ENCODE assay signal across 8 cellular contexts in the genomic region with DNA sequence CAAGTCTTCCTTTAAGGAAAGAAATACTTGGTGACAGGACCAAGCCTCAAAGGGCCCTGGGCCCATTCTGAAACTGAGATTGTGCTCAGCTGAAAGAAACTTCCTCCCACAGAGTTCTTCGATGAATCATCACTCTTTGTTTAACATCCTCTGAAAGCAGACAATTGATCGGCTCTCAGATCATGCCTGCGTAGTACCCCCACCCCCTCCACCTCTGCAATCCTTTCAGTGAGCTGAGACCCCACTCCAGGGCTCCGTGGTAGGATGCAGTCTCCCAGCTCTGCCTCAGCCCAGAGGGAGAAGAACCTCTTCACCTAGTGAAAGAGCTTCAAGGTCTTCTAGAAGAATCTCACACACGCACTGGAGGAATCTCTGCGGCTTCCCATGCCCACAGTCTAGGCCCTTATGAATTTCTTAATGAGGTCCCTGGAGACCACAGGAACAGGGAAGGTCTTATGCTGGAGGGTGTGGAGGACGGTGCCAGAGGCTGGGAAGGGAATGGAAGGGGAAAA.
A peak's percentile ranks its signal among the peaks of the same experiment; 100 is the strongest.
DNase-seq lines count a peak whose midpoint lies in the region; ATAC-seq and TF ChIP-seq lines count a peak whose summit lies in the region.

No MANE protein-coding gene starts in this region.

- ATAC-seq in HG02588 (IDR thresholded peaks at IDR 0.05; ENCODE audit: unreplicated experiment), result peak; percentile 56
- no peak for ATAC-seq in natural killer cell treated with Interleukin-12 subunit alpha and Interleukin-12 subunit beta and Interleukin-15 and Interleukin-18, amount 100 ng/mL, for 72 hours

- H3K9me3 ChIP-seq in SJSA1 (replicated peaks) (no peaks in the 10 kb centered on the region), prostate gland (no peaks in the 10 kb centered on the region)

- H3K4me3 ChIP-seq in GM12865 (ENCODE audit: low read depth, low read length) (no peak overlapping the region), SJSA1 (no peak overlapping the region), prostate gland (no peak overlapping the region)

- peaks cover 23% of the 10 kb centered on the region for H3K4me1 Mint-ChIP-seq in chondrocyte (ENCODE audit: low read depth)
- peaks cover 9 to 15% of the 10 kb centered on the region in 2 donors for H3K4me1 Mint-ChIP-seq in natural killer cell treated with Interleukin-12 subunit alpha and Interleukin-12 subunit beta and Interleukin-15 and Interleukin-18, amount 100 ng/mL, for 72 hours (ENCODE audit: low read depth in 2 of 2)

- DNase-seq in GM12865 (ENCODE audit: low read depth) (peak; percentile 57), SJSA1 (ENCODE audit: low read depth in 1 of 2, low spot score in 2 of 2) (peak; percentile 48 to 77), chondrocyte (ENCODE audit: low spot score) (no peak), glomerular visceral epithelial cell (ENCODE audit: extremely low spot score) (no peak), prostate gland (ENCODE audit: low spot score) (no peak)
- DNase-seq in stimulated activated CD4-positive, alpha-beta T cell treated with anti-CD3 and anti-CD28 coated beads, Interleukin-2, amount 100 ng/mL, for 48 hours, result peak; percentile 19 to 24
- DNase-seq in natural killer cell treated with Interleukin-12 subunit alpha and Interleukin-12 subunit beta and Interleukin-15 and Interleukin-18, amount 100 ng/mL, for 72 hours (ENCODE audit: low spot score), result no peak

- H3K27ac ChIP-seq in SJSA1 (no peak overlapping the region), prostate gland (no peak overlapping the region)

- H3K4me3 Mint-ChIP-seq in chondrocyte (ENCODE audit: unreplicated experiment), result no peak overlapping the region
- no peak overlapping the region for H3K4me3 Mint-ChIP-seq in natural killer cell treated with Interleukin-12 subunit alpha and Interleukin-12 subunit beta and Interleukin-15 and Interleukin-18, amount 100 ng/mL, for 72 hours

- no peaks in the 10 kb centered on the region for H3K9me3 Mint-ChIP-seq in chondrocyte (ENCODE audit: low read depth)
- no peaks in the 10 kb centered on the region for H3K9me3 Mint-ChIP-seq in natural killer cell treated with Interleukin-12 subunit alpha and Interleukin-12 subunit beta and Interleukin-15 and Interleukin-18, amount 100 ng/mL, for 72 hours

- peak overlapping the region; percentile 19 for H3K27ac Mint-ChIP-seq in chondrocyte (ENCODE audit: unreplicated experiment)
- H3K27ac Mint-ChIP-seq in natural killer cell treated with Interleukin-12 subunit alpha and Interleukin-12 subunit beta and Interleukin-15 and Interleukin-18, amount 100 ng/mL, for 72 hours, result no peak overlapping the region

- TF ChIP-seq CTCF in GM12865 (IDR thresholded peaks at IDR 0.05; ENCODE audit: insufficient read depth, low read depth, low read length, missing control alignments) (no peak), chondrocyte (IDR thresholded peaks at IDR 0.05) (no peak), prostate gland (IDR thresholded peaks at IDR 0.05) (no peak)

- H3K27me3 ChIP-seq in SJSA1 (replicated peaks), result peaks cover 14% of the 10 kb centered on the region
- no peaks in the 10 kb centered on the region for H3K27me3 ChIP-seq in prostate gland (replicated peaks; ENCODE audit: insufficient read depth)

- H3K36me3 ChIP-seq in SJSA1 (no peaks in the 10 kb centered on the region), prostate gland (no peaks in the 10 kb centered on the region)

- no peaks in the 10 kb centered on the region for H3K27me3 Mint-ChIP-seq in chondrocyte (ENCODE audit: low read depth)
- peaks cover 20 to 41% of the 10 kb centered on the region in 2 donors for H3K27me3 Mint-ChIP-seq in natural killer cell treated with Interleukin-12 subunit alpha and Interleukin-12 subunit beta and Interleukin-15 and Interleukin-18, amount 100 ng/mL, for 72 hours

- TF ChIP-seq POLR2A in prostate gland (IDR thresholded peaks at IDR 0.05), result no peak

- intact Hi-C loops in prostate gland (cut with DNase I), result no loop called here

- H3K4me1 ChIP-seq in SJSA1 (replicated peaks) (peaks cover 27% of the 10 kb centered on the region), prostate gland (replicated peaks) (peaks cover 3% of the 10 kb centered on the region)

- WGBS in prostate gland, result 53% methylated on average over 7 of the region's 7 CpGs

- no peaks in the 10 kb centered on the region for H3K36me3 Mint-ChIP-seq in chondrocyte (ENCODE audit: low read depth)
- H3K36me3 Mint-ChIP-seq in natural killer cell treated with Interleukin-12 subunit alpha and Interleukin-12 subunit beta and Interleukin-15 and Interleukin-18, amount 100 ng/mL, for 72 hours, result no peaks in the 10 kb centered on the region

Comparison
In these comparisons a context has a peak if more than half of its experiments do, and no peak if none do; other contexts are left out.
1. DNase-seq: peak in GM12865 (single experiment), SJSA1 (2 of 2) and stimulated activated CD4-positive, alpha-beta T cell treated with anti-CD3 and anti-CD28 coated beads, Interleukin-2, amount 100 ng/mL, for 48 hours (2 of 2); none in chondrocyte (single experiment), natural killer cell treated with Interleukin-12 subunit alpha and Interleukin-12 subunit beta and Interleukin-15 and Interleukin-18, amount 100 ng/mL, for 72 hours (single experiment), glomerular visceral epithelial cell (single experiment) and prostate gland (single experiment).